In genomic region chr2:119341684-119342083, GRCh38 we compare ENCODE assay signal across 34 cellular contexts.
"Had no signal": no experiment of that assay in that cellular context is flagged by ENCODE, and none has a peak within 500 bp of the region (broad histone marks: within the 10 kb centered on the region; RNA-seq: fewer than 3 reads in every experiment).

No MANE protein-coding gene starts in this region.

- H3K27ac Mint-ChIP-seq: activated B cell treated with CpG ODN at 0.5 μM for 24 hours; activated CD4-positive, alpha-beta memory T cell treated with anti-CD3 and anti-CD28 coated beads for 36 hours; activated CD4-positive, alpha-beta memory T cell treated with anti-CD3 and anti-CD28 coated beads, Interleukin-2, amount 10 ng/mL, durations not matched to agents 7 days and 5 days; activated CD4-positive, alpha-beta T cell treated with anti-CD3 and anti-CD28 coated beads for 36 hours; activated CD4-positive, alpha-beta T cell treated with anti-CD3 and anti-CD28 coated beads, Interleukin-2, amount 10 ng/mL, durations not matched to agents 24 days and 14 days; activated CD4-positive, alpha-beta T cell treated with anti-CD3 and anti-CD28 coated beads, Interleukin-2, amount 10 ng/mL, durations not matched to agents 7 days and 5 days; activated CD8-positive, alpha-beta memory T cell treated with anti-CD3 and anti-CD28 coated beads, Interleukin-2, amount 10 ng/mL, durations not matched to agents 7 days and 5 days; activated CD8-positive, alpha-beta T cell treated with anti-CD3 and anti-CD28 coated beads for 36 hours; activated CD8-positive, alpha-beta T cell treated with anti-CD3 and anti-CD28 coated beads, Interleukin-2, amount 10 ng/mL, durations not matched to agents 7 days and 5 days; T-cell; T-helper 1 cell treated with Interleukin-12 subunit alpha and Interleukin-12 subunit beta and Interleukin-4 antibody, amounts not matched to agents 30 μg/mL and 1 μg/mL, for 36 hours; T-helper 2 cell treated with Interferon-gamma antibody and Interleukin-4, amounts not matched to agents 5 μg/mL and 100 μg/mL, for 36 hours; WTC11 had no signal

- H3K4me1 Mint-ChIP-seq: WTC11 had no signal

- H3K36me3 Mint-ChIP-seq: activated CD4-positive, alpha-beta memory T cell treated with anti-CD3 and anti-CD28 coated beads for 36 hours; activated CD8-positive, alpha-beta memory T cell treated with anti-CD3 and anti-CD28 coated beads, Interleukin-2, amount 10 ng/mL, durations not matched to agents 7 days and 5 days; WTC11 had no signal

- DNase-seq: activated B cell treated with CpG ODN at 0.5 μM for 24 hours; activated CD4-positive, alpha-beta memory T cell treated with anti-CD3 and anti-CD28 coated beads for 36 hours; activated CD4-positive, alpha-beta memory T cell treated with anti-CD3 and anti-CD28 coated beads, Interleukin-2, amount 10 ng/mL, durations not matched to agents 7 days and 5 days; activated CD4-positive, alpha-beta T cell treated with anti-CD3 and anti-CD28 coated beads for 1 hour; activated CD4-positive, alpha-beta T cell treated with anti-CD3 and anti-CD28 coated beads for 36 hours; activated CD4-positive, alpha-beta T cell treated with anti-CD3 and anti-CD28 coated beads for 4 hours; activated CD4-positive, alpha-beta T cell treated with anti-CD3 and anti-CD28 coated beads for 48 hours; activated CD4-positive, alpha-beta T cell treated with anti-CD3 and anti-CD28 coated beads, Interleukin-2, amount 10 ng/mL, durations not matched to agents 24 days and 14 days; activated CD4-positive, alpha-beta T cell treated with anti-CD3 and anti-CD28 coated beads, Interleukin-2, amount 10 ng/mL, durations not matched to agents 7 days and 5 days; activated CD4-positive, alpha-beta T cell treated with anti-CD3 and anti-CD28 coated beads, Interleukin-2, amount 50 U/mL, for 1 hour; activated CD4-positive, alpha-beta T cell treated with anti-CD3 and anti-CD28 coated beads, Interleukin-2, amount 50 U/mL, for 4 hours; activated CD4-positive, alpha-beta T cell treated with anti-CD3 and anti-CD28 coated beads, Interleukin-2, amount 50 U/mL, for 48 hours; activated CD4-positive, CD25-positive, alpha-beta regulatory T cell; activated CD4-positive, CD25-positive, alpha-beta regulatory T cell treated with anti-CD3 and anti-CD28 coated beads, Interleukin-2, amount 50 U/mL, for 72 hours; activated CD8-positive, alpha-beta memory T cell treated with anti-CD3 and anti-CD28 coated beads for 24 hours; activated CD8-positive, alpha-beta memory T cell treated with anti-CD3 and anti-CD28 coated beads, Interleukin-2, amount 10 ng/mL, durations not matched to agents 7 days and 5 days; activated CD8-positive, alpha-beta memory T cell treated with anti-CD3 and anti-CD28 coated beads, Interleukin-2, amount 50 U/mL, for 4 hours; activated CD8-positive, alpha-beta memory T cell treated with anti-CD3 and anti-CD28 coated beads, Interleukin-2, amount 50 U/mL, for 48 hours; activated CD8-positive, alpha-beta T cell treated with anti-CD3 and anti-CD28 coated beads for 36 hours; activated CD8-positive, alpha-beta T cell treated with anti-CD3 and anti-CD28 coated beads, Interleukin-2, amount 10 ng/mL, durations not matched to agents 7 days and 5 days; activated T-cell treated with anti-CD3 and anti-CD28 coated beads for 4 hours; T-cell; T-helper 1 cell; T-helper 17 cell; T-helper 2 cell; T-helper 9 cell; T1000; WERI-Rb-1 had no signal

- H3K27me3 Mint-ChIP-seq: activated B cell treated with CpG ODN at 0.5 μM for 24 hours; activated CD4-positive, alpha-beta memory T cell treated with anti-CD3 and anti-CD28 coated beads for 36 hours; activated CD4-positive, alpha-beta memory T cell treated with anti-CD3 and anti-CD28 coated beads, Interleukin-2, amount 10 ng/mL, durations not matched to agents 7 days and 5 days; activated CD4-positive, alpha-beta T cell treated with anti-CD3 and anti-CD28 coated beads for 36 hours; activated CD4-positive, alpha-beta T cell treated with anti-CD3 and anti-CD28 coated beads, Interleukin-2, amount 10 ng/mL, durations not matched to agents 7 days and 5 days; activated CD8-positive, alpha-beta memory T cell treated with anti-CD3 and anti-CD28 coated beads, Interleukin-2, amount 10 ng/mL, durations not matched to agents 7 days and 5 days; activated CD8-positive, alpha-beta T cell treated with anti-CD3 and anti-CD28 coated beads for 36 hours; T-cell; T-helper 17 cell had no signal

- H3K36me3 ChIP-seq: WERI-Rb-1 had no signal

- H3K4me3 Mint-ChIP-seq: activated B cell treated with CpG ODN at 0.5 μM for 24 hours; activated CD4-positive, alpha-beta memory T cell treated with anti-CD3 and anti-CD28 coated beads for 36 hours; activated CD4-positive, alpha-beta memory T cell treated with anti-CD3 and anti-CD28 coated beads, Interleukin-2, amount 10 ng/mL, durations not matched to agents 7 days and 5 days; activated CD4-positive, alpha-beta T cell treated with anti-CD3 and anti-CD28 coated beads for 36 hours; activated CD4-positive, alpha-beta T cell treated with anti-CD3 and anti-CD28 coated beads, Interleukin-2, amount 10 ng/mL, durations not matched to agents 24 days and 14 days; activated CD4-positive, alpha-beta T cell treated with anti-CD3 and anti-CD28 coated beads, Interleukin-2, amount 10 ng/mL, durations not matched to agents 7 days and 5 days; activated CD8-positive, alpha-beta memory T cell treated with anti-CD3 and anti-CD28 coated beads, Interleukin-2, amount 10 ng/mL, durations not matched to agents 7 days and 5 days; activated CD8-positive, alpha-beta T cell treated with anti-CD3 and anti-CD28 coated beads for 36 hours; activated CD8-positive, alpha-beta T cell treated with anti-CD3 and anti-CD28 coated beads, Interleukin-2, amount 10 ng/mL, durations not matched to agents 7 days and 5 days; T-cell; T-helper 1 cell treated with Interleukin-12 subunit alpha and Interleukin-12 subunit beta and Interleukin-4 antibody, amounts not matched to agents 30 μg/mL and 1 μg/mL, for 36 hours; T-helper 17 cell; T-helper 2 cell treated with Interferon-gamma antibody and Interleukin-4, amounts not matched to agents 5 μg/mL and 100 μg/mL, for 36 hours; WTC11 had no signal

- H3K9me3 Mint-ChIP-seq: activated B cell treated with CpG ODN at 0.5 μM for 24 hours; activated CD4-positive, alpha-beta memory T cell treated with anti-CD3 and anti-CD28 coated beads for 36 hours; activated CD4-positive, alpha-beta memory T cell treated with anti-CD3 and anti-CD28 coated beads, Interleukin-2, amount 10 ng/mL, durations not matched to agents 7 days and 5 days; activated CD4-positive, alpha-beta T cell treated with anti-CD3 and anti-CD28 coated beads, Interleukin-2, amount 10 ng/mL, durations not matched to agents 24 days and 14 days; activated CD4-positive, alpha-beta T cell treated with anti-CD3 and anti-CD28 coated beads, Interleukin-2, amount 10 ng/mL, durations not matched to agents 7 days and 5 days; activated CD8-positive, alpha-beta T cell treated with anti-CD3 and anti-CD28 coated beads for 36 hours; T-cell; T-helper 1 cell treated with Interleukin-12 subunit alpha and Interleukin-12 subunit beta and Interleukin-4 antibody, amounts not matched to agents 30 μg/mL and 1 μg/mL, for 36 hours; T-helper 2 cell treated with Interferon-gamma antibody and Interleukin-4, amounts not matched to agents 5 μg/mL and 100 μg/mL, for 36 hours; WTC11 had no signal

- ATAC-seq: activated CD4-positive, alpha-beta T cell treated with anti-CD3 and anti-CD28 coated beads for 36 hours; activated CD4-positive, CD25-positive, alpha-beta regulatory T cell treated with anti-CD3 and anti-CD28 coated beads, Interleukin-2, amount 50 U/mL, for 24 hours; activated CD8-positive, alpha-beta memory T cell treated with anti-CD3 and anti-CD28 coated beads, Interleukin-2, amount 10 ng/mL, durations not matched to agents 7 days and 5 days; activated CD8-positive, alpha-beta T cell treated with anti-CD3 and anti-CD28 coated beads for 36 hours; activated CD8-positive, alpha-beta T cell treated with anti-CD3 and anti-CD28 coated beads, Interleukin-2, amount 10 ng/mL, durations not matched to agents 7 days and 5 days; T-cell; T-helper 17 cell; WTC11 had no signal

- H3K27ac ChIP-seq: VCaP, WERI-Rb-1 had no signal

- FAIRE-seq: TTC549 had no signal
